Comparison of ENCODE assay signal across 1 cellular context in genomic region chr4:185534534-185534849, GRCh38.
TF ChIP-seq lines count a peak whose summit lies in the region.

No MANE protein-coding gene starts in this region.

TF ChIP-seq in IMR-90, 13 proteins besides CTCF, POLR2A, EP300 and RAD21 (continued from another document):
- no peak for TF ChIP-seq USF2 (IDR thresholded peaks at IDR 0.05; ENCODE audit: low read depth, low read length)
- no peak for TF ChIP-seq FOS (IDR thresholded peaks at IDR 0.05; ENCODE audit: low read depth, low read length)
- no peak for TF ChIP-seq CHD1 (IDR thresholded peaks at IDR 0.05; ENCODE audit: low read depth, low read length)
- no peak for TF ChIP-seq MAFK (IDR thresholded peaks at IDR 0.05; ENCODE audit: low read depth, low read length)
- no peak for TF ChIP-seq NFE2L2 (IDR thresholded peaks at IDR 0.05; ENCODE audit: low read depth, low read length)
